Comparison of ENCODE assay signal across 25 cellular contexts in the genomic region with DNA sequence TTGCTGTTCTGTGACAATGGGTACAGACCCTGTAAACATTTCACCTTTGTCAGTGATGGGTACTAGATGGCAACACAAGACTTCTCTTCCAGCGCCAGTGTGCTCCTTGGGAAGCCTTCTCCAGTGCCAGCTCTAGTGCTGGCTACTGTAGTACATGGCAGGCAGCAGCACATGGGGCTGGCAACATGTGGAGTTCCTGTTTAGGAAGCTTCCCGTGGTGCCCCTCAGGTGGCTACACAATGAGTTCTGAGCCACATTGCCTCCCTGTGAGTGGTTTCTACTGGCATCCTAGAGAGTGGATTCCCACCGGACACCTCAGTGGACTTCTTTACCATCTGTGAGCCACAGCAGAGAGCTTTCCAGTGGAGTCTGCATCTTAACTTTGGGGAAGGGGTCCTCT.
"Had no signal": no experiment of that assay in that cellular context is flagged by ENCODE, and none has a peak within 500 bp of the region (broad histone marks: within the 10 kb centered on the region; RNA-seq: fewer than 3 reads in every experiment).

No MANE protein-coding gene starts in this region.

- H3K9me3 ChIP-seq: colonic mucosa, esophagus muscularis mucosa, esophagus squamous epithelium, gastrocnemius medialis, gastroesophageal sphincter, heart left ventricle, heart right ventricle had no signal

- H3K4me1 ChIP-seq: colonic mucosa, esophagus muscularis mucosa, esophagus squamous epithelium, foreskin keratinocyte, gastrocnemius medialis, gastroesophageal sphincter, heart left ventricle, heart right ventricle had no signal

- H3K4me3 Mint-ChIP-seq: dendritic cell treated with granulocyte-macrophage colony-stimulating factor and Interleukin-4, amounts not matched to agents 40 ng/mL and 50 ng/mL, for 4 days; effector memory CD8-positive, alpha-beta T cell; endodermal cell had no signal

- H3K4me3 ChIP-seq: colonic mucosa, coronary artery, dorsolateral prefrontal cortex, esophagus muscularis mucosa, esophagus squamous epithelium, gastrocnemius medialis, gastroesophageal sphincter, heart left ventricle, heart right ventricle had no signal

- H3K27ac Mint-ChIP-seq: dendritic cell treated with granulocyte-macrophage colony-stimulating factor and Interleukin-4, amounts not matched to agents 40 ng/mL and 50 ng/mL, for 4 days; effector memory CD8-positive, alpha-beta T cell; endodermal cell had no signal

- H3K27me3 Mint-ChIP-seq: dendritic cell treated with granulocyte-macrophage colony-stimulating factor and Interleukin-4, amounts not matched to agents 40 ng/mL and 50 ng/mL, for 4 days; effector memory CD8-positive, alpha-beta T cell had no signal

- H3K36me3 ChIP-seq: colonic mucosa, esophagus muscularis mucosa, esophagus squamous epithelium, gastrocnemius medialis, gastroesophageal sphincter, heart left ventricle, heart right ventricle had no signal

- H3K27me3 ChIP-seq: colonic mucosa, dorsolateral prefrontal cortex, esophagus muscularis mucosa, esophagus squamous epithelium, foreskin keratinocyte, gastrocnemius medialis, gastroesophageal sphincter, heart left ventricle, heart right ventricle had no signal

- H3K4me1 Mint-ChIP-seq: endodermal cell had no signal

- ATAC-seq: effector memory CD8-positive, alpha-beta T cell; esophagus mucosa; foreskin keratinocyte; gastrocnemius medialis; gastroesophageal sphincter; heart left ventricle; heart right ventricle had no signal

- DNase-seq: colonic mucosa; cortex of kidney; dermis blood vessel endothelial cell; dorsolateral prefrontal cortex; effector CD4-positive, alpha-beta T cell; effector CD8-positive, alpha-beta T cell; effector memory CD4-positive, alpha-beta T cell; effector memory CD8-positive, alpha-beta T cell; endodermal cell; erythroblast; esophagus squamous epithelium; foreskin fibroblast; foreskin keratinocyte; foreskin melanocyte; gastrocnemius medialis; glutamatergic neuron; head of caudate nucleus; heart left ventricle; heart right ventricle had no signal

- H3K9me3 Mint-ChIP-seq: dendritic cell treated with granulocyte-macrophage colony-stimulating factor and Interleukin-4, amounts not matched to agents 40 ng/mL and 50 ng/mL, for 4 days; effector memory CD8-positive, alpha-beta T cell had no signal

- H3K27ac ChIP-seq: colonic mucosa, coronary artery, dorsolateral prefrontal cortex, epithelial cell of prostate, esophagus muscularis mucosa, esophagus squamous epithelium, foreskin keratinocyte, gastrocnemius medialis, gastroesophageal sphincter, heart left ventricle, heart right ventricle had no signal
